ENCODE assay signal across 8 cellular contexts in genomic region chr5:152142845-152143469, GRCh38.
A peak's percentile ranks its signal among the peaks of the same experiment; 100 is the strongest.
DNase-seq lines count a peak whose midpoint lies in the region; ATAC-seq and TF ChIP-seq lines count a peak whose summit lies in the region.

No MANE protein-coding gene starts in this region.

- no peaks in the 10 kb centered on the region for H3K4me1 ChIP-seq in A673 (ENCODE audit: insufficient read depth, low read length, poor library complexity, severe bottlenecking)
- H3K4me1 ChIP-seq in mesendoderm (ENCODE audit: control insufficient read depth, low read depth, low read length): no peaks in the 10 kb centered on the region

- H4K8ac ChIP-seq in mesendoderm (ENCODE audit: low read depth, low read length): no peak overlapping the region

- POLR2A ChIA-PET in A673 (lab: Charles Lee; ENCODE audit: low non-redundant PET): no interaction called here

- no peaks in the 10 kb centered on the region for H3K79me1 ChIP-seq in mesendoderm (ENCODE audit: low read length)

- H3K27ac ChIP-seq in A673 (ENCODE audit: low read depth, low read length, poor library complexity, severe bottlenecking) (no peak overlapping the region), mesendoderm (ENCODE audit: low read depth, low read length) (no peak overlapping the region)

- peak; percentile 86 for TF ChIP-seq CTCF in A673 (conservative IDR thresholded peaks at IDR 0.05; ENCODE audit: low read depth, low read length)

- no peak overlapping the region for H2BK15ac ChIP-seq in mesendoderm (replicated peaks; ENCODE audit: low read depth)

- H3K18ac ChIP-seq in mesendoderm (ENCODE audit: low read length): no peak overlapping the region

- ATAC-seq in GM18511 (IDR thresholded peaks at IDR 0.05; ENCODE audit: unreplicated experiment) (peak; percentile 88), HG03066 (IDR thresholded peaks at IDR 0.05; ENCODE audit: low read depth, unreplicated experiment) (peak; percentile 72)

- peaks cover 14% of the 10 kb centered on the region for H3K27me3 ChIP-seq in A673 (replicated peaks; ENCODE audit: insufficient read depth, low read depth, low read length, poor library complexity)
- no peaks in the 10 kb centered on the region for H3K27me3 ChIP-seq in mesendoderm (ENCODE audit: insufficient read depth, low read length, poor library complexity)

- no peak overlapping the region for H3K9ac ChIP-seq in mesendoderm (ENCODE audit: low read length)

- intact Hi-C loops in A673 (cut with micrococcal nuclease; ENCODE audit: unreplicated experiment): loop anchor here (1.0 to 10.0 kb wide), 2 partner anchors 318 to 488 kb away; no protein-coding TSS in a partner anchor

- H3K4me3 ChIP-seq in A673 (ENCODE audit: low read depth, low read length, poor library complexity, severe bottlenecking) (no peak overlapping the region), mesendoderm (ENCODE audit: low read length) (no peak overlapping the region)

- H2AK5ac ChIP-seq in mesendoderm (ENCODE audit: low read length): no peak overlapping the region

- BruUV-seq in A673 (replicated peaks; lab: Mats Ljungman, UMichigan): no TSS peak

- no peak overlapping the region for H2BK5ac ChIP-seq in mesendoderm (ENCODE audit: low read length)

- peak; percentile 67 for DNase-seq in A673 (ENCODE audit: low spot score)
- DNase-seq in NCI-H526 treated with DMSO at 0.1 percent for 48 hours (lab: John Stamatoyannopoulos, UW): peak; percentile 9
- peak; percentile 70 to 73 for DNase-seq in activated CD4-positive, alpha-beta T cell treated with anti-CD3 and anti-CD28 coated beads, Interleukin-2, amount 50 U/mL, for 48 hours
- peak; percentile 56 for DNase-seq in effector CD4-positive, alpha-beta T cell
- DNase-seq in mesendoderm: peak; percentile 85
- DNase-seq in stimulated activated CD8-positive, alpha-beta memory T cell treated with anti-CD3 and anti-CD28 coated beads, Interleukin-4, amount 100 ng/mL, for 4 hours (ENCODE audit: low read depth in 2 of 2, low spot score in 1 of 2): peak; percentile 10 to 22

- H3K56ac ChIP-seq in mesendoderm (ENCODE audit: low read length): no peak overlapping the region

- H2BK120ac ChIP-seq in mesendoderm (ENCODE audit: low read depth, low read length): no peak overlapping the region

- no peaks in the 10 kb centered on the region for H3K9me3 ChIP-seq in A673 (ENCODE audit: low read depth, low read length, poor library complexity, severe bottlenecking)

- no peak overlapping the region for H3K4me2 ChIP-seq in mesendoderm (ENCODE audit: low read length)

- CTCF ChIA-PET in A673 (lab: Charles Lee): interaction anchor here (0.6 to 3.9 kb wide), 4 partner anchors 112 to 373 kb away, joined by 3 to 57 read pairs (median 3); no protein-coding TSS in a partner anchor

- H3K36me3 ChIP-seq in A673 (ENCODE audit: insufficient read depth, low read length, poor library complexity, severe bottlenecking) (no peaks in the 10 kb centered on the region), mesendoderm (ENCODE audit: control insufficient read depth, insufficient read depth, low read length) (no peaks in the 10 kb centered on the region)

- no CpG with 5 or more reads among the region's 3 CpGs for WGBS in mesendoderm (ENCODE audit: extremely low coverage, insufficient coverage, low lambda C conversion rate)

- H3K79me2 ChIP-seq in mesendoderm (ENCODE audit: control insufficient read depth, insufficient read depth, low read length): no peaks in the 10 kb centered on the region

- no peak overlapping the region for H3K4ac ChIP-seq in mesendoderm (ENCODE audit: low read depth, low read length)

- no peak overlapping the region for H3K23ac ChIP-seq in mesendoderm (ENCODE audit: low read length)

- H4K5ac ChIP-seq in mesendoderm (ENCODE audit: low read length): no peak overlapping the region

Comparison
In these comparisons a context has a peak if more than half of its experiments do, and no peak if none do; other contexts are left out.
1. DNase-seq: peak in every context shown above with its lines; median percentile 85 in mesendoderm; 72 in activated CD4-positive, alpha-beta T cell treated with anti-CD3 and anti-CD28 coated beads, Interleukin-2, amount 50 U/mL, for 48 hours; 67 in A673; 56 in effector CD4-positive, alpha-beta T cell; 16 in stimulated activated CD8-positive, alpha-beta memory T cell treated with anti-CD3 and anti-CD28 coated beads, Interleukin-4, amount 100 ng/mL, for 4 hours; 9 in NCI-H526 treated with DMSO at 0.1 percent for 48 hours.